ENCODE assay signal across 1 cellular context in genomic region chr9:34145165-34145564, GRCh38.
TF ChIP-seq lines count a peak whose summit lies in the region.

No MANE protein-coding gene starts in this region.

TF ChIP-seq in GM23338, 12 proteins besides CTCF, POLR2A, EP300 and RAD21 (continued from another document):
- TF ChIP-seq ZNF462 (CRISPR knock-in tag; IDR thresholded peaks at IDR 0.05) (no peak), ZNF331 (CRISPR knock-in tag; IDR thresholded peaks at IDR 0.05; ENCODE audit: low read depth) (no peak), REST (IDR thresholded peaks at IDR 0.05; ENCODE audit: unreplicated experiment) (no peak)
TF ChIP-seq in GM23338: peak in this region for 0.
